In the genomic region with DNA sequence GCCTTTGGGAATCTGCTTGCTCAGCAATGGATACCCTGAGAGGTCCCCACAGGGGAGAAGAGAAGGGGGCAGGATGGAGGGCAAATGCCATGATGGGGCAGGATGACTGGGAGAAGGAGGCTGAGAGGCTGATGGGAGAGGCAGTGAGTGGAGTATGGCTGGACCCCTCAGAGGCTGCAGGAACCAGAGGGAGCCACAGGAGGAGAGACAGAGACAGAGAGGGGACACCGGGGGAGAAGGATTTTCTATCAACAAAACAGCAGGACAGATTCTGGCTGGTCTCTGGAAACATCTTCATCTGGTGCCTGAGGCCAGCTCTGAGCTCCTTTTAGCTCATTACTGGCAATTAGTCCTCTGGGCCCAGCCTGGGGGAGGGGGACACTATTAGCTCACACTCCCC, we compare ENCODE assay signal across 27 cellular contexts.
"Had no signal": no experiment of that assay in that cellular context is flagged by ENCODE, and none has a peak within 500 bp of the region (broad histone marks: within the 10 kb centered on the region; RNA-seq: fewer than 3 reads in every experiment).

No MANE protein-coding gene starts in this region.

- H3K4me1 ChIP-seq: left lung, lower lobe of right lung, testis, thyroid gland, transverse colon, upper lobe of left lung, vagina had no signal

- H3K4me3 ChIP-seq: left lung, lower lobe of right lung, neural progenitor cell, ovary, testis, thyroid gland, transverse colon, upper lobe of left lung, vagina had no signal

- H3K27ac ChIP-seq: left lung, lower lobe of right lung, neural progenitor cell, ovary, testis, thyroid gland, transverse colon, upper lobe of left lung, vagina had no signal

- H3K36me3 ChIP-seq: left lung, lower lobe of right lung, neural progenitor cell, ovary, thyroid gland, transverse colon, upper lobe of left lung, vagina had no signal

- H3K27ac Mint-ChIP-seq: naive thymus-derived CD8-positive, alpha-beta T cell; nephron; neural progenitor cell; progenitor cell of endocrine pancreas; stimulated activated memory B cell treated with anti-CD40 and anti-IgM and Interleukin-4, amounts not matched to agents 10 μg/mL and 1 μg/mL and 100 μg/mL, for 72 hours had no signal

- H3K9me3 ChIP-seq: left lung, lower lobe of right lung, ovary, testis, thyroid gland, transverse colon, upper lobe of left lung, vagina had no signal

- H3K9me3 Mint-ChIP-seq: neural progenitor cell; stimulated activated memory B cell treated with anti-CD40 and anti-IgM and Interleukin-4, amounts not matched to agents 10 μg/mL and 1 μg/mL and 100 μg/mL, for 72 hours; stimulated activated naive CD8-positive, alpha-beta T cell treated with anti-CD3 and anti-CD28 coated beads, Interleukin-15, amount 100 ng/mL, for 72 hours had no signal

- DNase-seq: hippocampal formation; left colon; left lung; lower lobe of right lung; mammary epithelial cell; mesenchymal stem cell; naive thymus-derived CD8-positive, alpha-beta T cell; ovary; right cardiac atrium; small intestine; stimulated activated CD4-positive, alpha-beta T cell treated with anti-CD3 and anti-CD28 coated beads, Interleukin-1b, Interleukin-23, amount 100 ng/mL, for 48 hours; stimulated activated CD4-positive, alpha-beta T cell treated with anti-CD3 and anti-CD28 coated beads, Interleukin-2, amount 100 ng/mL, for 48 hours; stimulated activated CD4-positive, alpha-beta T cell treated with anti-CD3 and anti-CD28 coated beads, Interleukin-4, amount 100 ng/mL, for 4 hours; stimulated activated CD8-positive, alpha-beta memory T cell treated with anti-CD3 and anti-CD28 coated beads, Interleukin-4, amount 100 ng/mL, for 48 hours; stimulated activated naive CD4-positive, alpha-beta T cell treated with Interleukin-2 at 50 U/mL for 16 hours; stimulated activated naive CD8-positive, alpha-beta T cell treated with anti-CD3 and anti-CD28 coated beads, Interleukin-15, amount 100 ng/mL, for 72 hours; testis; thyroid gland; transverse colon; upper lobe of left lung had no signal

- FAIRE-seq: keratinocyte, small intestine had no signal

- H3K4me2 ChIP-seq: neural progenitor cell had no signal

- ATAC-seq: left colon; left lung; lower lobe of right lung; naive thymus-derived CD8-positive, alpha-beta T cell; right cardiac atrium; sciatic nerve; stimulated activated memory B cell treated with anti-CD40 and anti-IgM and Interleukin-4, amounts not matched to agents 10 μg/mL and 1 μg/mL and 100 μg/mL, for 72 hours; stimulated activated naive CD8-positive, alpha-beta T cell treated with anti-CD3 and anti-CD28 coated beads, Interleukin-15, amount 100 ng/mL, for 72 hours had no signal

- H3K4me3 Mint-ChIP-seq: naive thymus-derived CD8-positive, alpha-beta T cell; nephron; neural progenitor cell; stimulated activated memory B cell treated with anti-CD40 and anti-IgM and Interleukin-4, amounts not matched to agents 10 μg/mL and 1 μg/mL and 100 μg/mL, for 72 hours; stimulated activated naive CD8-positive, alpha-beta T cell treated with anti-CD3 and anti-CD28 coated beads, Interleukin-15, amount 100 ng/mL, for 72 hours had no signal

- H3K4me1 Mint-ChIP-seq: nephron; neural progenitor cell; stimulated activated memory B cell treated with anti-CD40 and anti-IgM and Interleukin-4, amounts not matched to agents 10 μg/mL and 1 μg/mL and 100 μg/mL, for 72 hours had no signal

- H3K36me3 Mint-ChIP-seq: neural progenitor cell; stimulated activated memory B cell treated with anti-CD40 and anti-IgM and Interleukin-4, amounts not matched to agents 10 μg/mL and 1 μg/mL and 100 μg/mL, for 72 hours had no signal
